In genomic region chr1:44826375-44827196, GRCh38 we compare ENCODE assay signal across 1 cellular context.
TF ChIP-seq lines count a peak whose summit lies in the region.

No MANE protein-coding gene starts in this region.

TF ChIP-seq in GM23338, 12 proteins besides CTCF, POLR2A, EP300 and RAD21 (continued from another document):
- TF ChIP-seq, protein P1, sequence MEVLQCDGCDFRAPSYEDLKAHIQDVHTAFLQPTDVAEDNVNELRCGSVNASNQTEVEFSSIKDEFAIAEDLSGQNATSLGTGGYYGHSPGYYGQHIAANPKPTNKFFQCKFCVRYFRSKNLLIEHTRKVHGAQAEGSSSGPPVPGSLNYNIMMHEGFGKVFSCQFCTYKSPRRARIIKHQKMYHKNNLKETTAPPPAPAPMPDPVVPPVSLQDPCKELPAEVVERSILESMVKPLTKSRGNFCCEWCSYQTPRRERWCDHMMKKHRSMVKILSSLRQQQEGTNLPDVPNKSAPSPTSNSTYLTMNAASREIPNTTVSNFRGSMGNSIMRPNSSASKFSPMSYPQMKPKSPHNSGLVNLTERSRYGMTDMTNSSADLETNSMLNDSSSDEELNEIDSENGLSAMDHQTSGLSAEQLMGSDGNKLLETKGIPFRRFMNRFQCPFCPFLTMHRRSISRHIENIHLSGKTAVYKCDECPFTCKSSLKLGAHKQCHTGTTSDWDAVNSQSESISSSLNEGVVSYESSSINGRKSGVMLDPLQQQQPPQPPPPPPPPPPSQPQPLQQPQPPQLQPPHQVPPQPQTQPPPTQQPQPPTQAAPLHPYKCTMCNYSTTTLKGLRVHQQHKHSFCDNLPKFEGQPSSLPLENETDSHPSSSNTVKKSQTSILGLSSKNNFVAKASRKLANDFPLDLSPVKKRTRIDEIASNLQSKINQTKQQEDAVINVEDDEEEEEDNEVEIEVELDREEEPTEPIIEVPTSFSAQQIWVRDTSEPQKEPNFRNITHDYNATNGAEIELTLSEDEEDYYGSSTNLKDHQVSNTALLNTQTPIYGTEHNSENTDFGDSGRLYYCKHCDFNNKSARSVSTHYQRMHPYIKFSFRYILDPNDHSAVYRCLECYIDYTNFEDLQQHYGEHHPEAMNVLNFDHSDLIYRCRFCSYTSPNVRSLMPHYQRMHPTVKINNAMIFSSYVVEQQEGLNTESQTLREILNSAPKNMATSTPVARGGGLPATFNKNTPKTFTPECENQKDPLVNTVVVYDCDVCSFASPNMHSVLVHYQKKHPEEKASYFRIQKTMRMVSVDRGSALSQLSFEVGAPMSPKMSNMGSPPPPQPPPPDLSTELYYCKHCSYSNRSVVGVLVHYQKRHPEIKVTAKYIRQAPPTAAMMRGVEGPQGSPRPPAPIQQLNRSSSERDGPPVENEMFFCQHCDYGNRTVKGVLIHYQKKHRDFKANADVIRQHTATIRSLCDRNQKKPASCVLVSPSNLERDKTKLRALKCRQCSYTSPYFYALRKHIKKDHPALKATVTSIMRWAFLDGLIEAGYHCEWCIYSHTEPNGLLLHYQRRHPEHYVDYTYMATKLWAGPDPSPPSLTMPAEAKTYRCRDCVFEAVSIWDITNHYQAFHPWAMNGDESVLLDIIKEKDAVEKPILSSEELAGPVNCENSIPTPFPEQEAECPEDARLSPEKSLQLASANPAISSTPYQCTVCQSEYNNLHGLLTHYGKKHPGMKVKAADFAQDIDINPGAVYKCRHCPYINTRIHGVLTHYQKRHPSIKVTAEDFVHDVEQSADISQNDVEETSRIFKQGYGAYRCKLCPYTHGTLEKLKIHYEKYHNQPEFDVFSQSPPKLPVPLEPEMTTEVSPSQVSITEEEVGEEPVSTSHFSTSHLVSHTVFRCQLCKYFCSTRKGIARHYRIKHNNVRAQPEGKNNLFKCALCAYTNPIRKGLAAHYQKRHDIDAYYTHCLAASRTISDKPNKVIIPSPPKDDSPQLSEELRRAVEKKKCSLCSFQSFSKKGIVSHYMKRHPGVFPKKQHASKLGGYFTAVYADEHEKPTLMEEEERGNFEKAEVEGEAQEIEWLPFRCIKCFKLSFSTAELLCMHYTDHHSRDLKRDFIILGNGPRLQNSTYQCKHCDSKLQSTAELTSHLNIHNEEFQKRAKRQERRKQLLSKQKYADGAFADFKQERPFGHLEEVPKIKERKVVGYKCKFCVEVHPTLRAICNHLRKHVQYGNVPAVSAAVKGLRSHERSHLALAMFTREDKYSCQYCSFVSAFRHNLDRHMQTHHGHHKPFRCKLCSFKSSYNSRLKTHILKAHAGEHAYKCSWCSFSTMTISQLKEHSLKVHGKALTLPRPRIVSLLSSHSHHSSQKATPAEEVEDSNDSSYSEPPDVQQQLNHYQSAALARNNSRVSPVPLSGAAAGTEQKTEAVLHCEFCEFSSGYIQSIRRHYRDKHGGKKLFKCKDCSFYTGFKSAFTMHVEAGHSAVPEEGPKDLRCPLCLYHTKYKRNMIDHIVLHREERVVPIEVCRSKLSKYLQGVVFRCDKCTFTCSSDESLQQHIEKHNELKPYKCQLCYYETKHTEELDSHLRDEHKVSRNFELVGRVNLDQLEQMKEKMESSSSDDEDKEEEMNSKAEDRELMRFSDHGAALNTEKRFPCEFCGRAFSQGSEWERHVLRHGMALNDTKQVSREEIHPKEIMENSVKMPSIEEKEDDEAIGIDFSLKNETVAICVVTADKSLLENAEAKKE (CRISPR knock-in tag; IDR thresholded peaks at IDR 0.05): no peak
- TF ChIP-seq, protein P2, sequence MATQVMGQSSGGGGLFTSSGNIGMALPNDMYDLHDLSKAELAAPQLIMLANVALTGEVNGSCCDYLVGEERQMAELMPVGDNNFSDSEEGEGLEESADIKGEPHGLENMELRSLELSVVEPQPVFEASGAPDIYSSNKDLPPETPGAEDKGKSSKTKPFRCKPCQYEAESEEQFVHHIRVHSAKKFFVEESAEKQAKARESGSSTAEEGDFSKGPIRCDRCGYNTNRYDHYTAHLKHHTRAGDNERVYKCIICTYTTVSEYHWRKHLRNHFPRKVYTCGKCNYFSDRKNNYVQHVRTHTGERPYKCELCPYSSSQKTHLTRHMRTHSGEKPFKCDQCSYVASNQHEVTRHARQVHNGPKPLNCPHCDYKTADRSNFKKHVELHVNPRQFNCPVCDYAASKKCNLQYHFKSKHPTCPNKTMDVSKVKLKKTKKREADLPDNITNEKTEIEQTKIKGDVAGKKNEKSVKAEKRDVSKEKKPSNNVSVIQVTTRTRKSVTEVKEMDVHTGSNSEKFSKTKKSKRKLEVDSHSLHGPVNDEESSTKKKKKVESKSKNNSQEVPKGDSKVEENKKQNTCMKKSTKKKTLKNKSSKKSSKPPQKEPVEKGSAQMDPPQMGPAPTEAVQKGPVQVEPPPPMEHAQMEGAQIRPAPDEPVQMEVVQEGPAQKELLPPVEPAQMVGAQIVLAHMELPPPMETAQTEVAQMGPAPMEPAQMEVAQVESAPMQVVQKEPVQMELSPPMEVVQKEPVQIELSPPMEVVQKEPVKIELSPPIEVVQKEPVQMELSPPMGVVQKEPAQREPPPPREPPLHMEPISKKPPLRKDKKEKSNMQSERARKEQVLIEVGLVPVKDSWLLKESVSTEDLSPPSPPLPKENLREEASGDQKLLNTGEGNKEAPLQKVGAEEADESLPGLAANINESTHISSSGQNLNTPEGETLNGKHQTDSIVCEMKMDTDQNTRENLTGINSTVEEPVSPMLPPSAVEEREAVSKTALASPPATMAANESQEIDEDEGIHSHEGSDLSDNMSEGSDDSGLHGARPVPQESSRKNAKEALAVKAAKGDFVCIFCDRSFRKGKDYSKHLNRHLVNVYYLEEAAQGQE (IDR thresholded peaks at IDR 0.05; ENCODE audit: unreplicated experiment): no peak
- TF ChIP-seq ZNF114 (CRISPR knock-in tag; IDR thresholded peaks at IDR 0.05): no peak
